Comparison of ENCODE assay signal across 8 cellular contexts in genomic region chr3:195270350-195271115, GRCh38. TPM values are rescaled to one million over a fixed set of nuclear protein-coding genes. Genes with fewer than 3 reads are reported as not detected.
DNase-seq lines count a peak whose midpoint lies in the region; ATAC-seq and TF ChIP-seq lines count a peak whose summit lies in the region.

No MANE protein-coding gene starts in this region.

- H3K4me1 Mint-ChIP-seq in CD8-positive, alpha-beta memory T cell: peaks cover 19 to 25% (median 25%) of the 10 kb centered on the region in 3 donors
- peaks cover 16 to 36% (median 30%) of the 10 kb centered on the region in 7 donors for H3K4me1 Mint-ChIP-seq in naive thymus-derived CD4-positive, alpha-beta T cell

- peak overlapping the region in 4 of 8 donors; percentile 50 to 90 (median 74) for H3K27ac Mint-ChIP-seq in CD8-positive, alpha-beta memory T cell
- peak overlapping the region in 7 of 9 donors; percentile 62 to 83 (median 73) for H3K27ac Mint-ChIP-seq in naive thymus-derived CD4-positive, alpha-beta T cell

- H3K4me1 ChIP-seq in CD8-positive, alpha-beta memory T cell (ENCODE audit: insufficient read depth, low read length): peaks cover 18% of the 10 kb centered on the region
- H3K4me1 ChIP-seq in esophagus muscularis mucosa: peaks cover 21 to 30% (median 27%) of the 10 kb centered on the region in 4 donors
- H3K4me1 ChIP-seq in naive thymus-derived CD4-positive, alpha-beta T cell (ENCODE audit: control insufficient read depth in 2 of 2, insufficient read depth in 2 of 2, low read length in 2 of 2): peaks cover 16 to 22% of the 10 kb centered on the region in 2 donors
- H3K4me1 ChIP-seq in testis: peaks cover 20% of the 10 kb centered on the region

- H3K4me3 Mint-ChIP-seq in CD8-positive, alpha-beta memory T cell: peak overlapping the region; percentile 85 to 96 (median 88)
- peak overlapping the region; percentile 82 to 91 (median 88) for H3K4me3 Mint-ChIP-seq in naive thymus-derived CD4-positive, alpha-beta T cell

- peak; percentile 64 for ATAC-seq in HG03342 (IDR thresholded peaks at IDR 0.05; ENCODE audit: unreplicated experiment)
- peak; percentile 75 for ATAC-seq in naive thymus-derived CD4-positive, alpha-beta T cell

- POLR2A ChIA-PET in CD8-positive, alpha-beta memory T cell (lab: Charles Lee): interaction anchor here (0.5 to 2.0 kb wide), 11 partner anchors 13 to 598 kb away, joined by 3 to 10 read pairs (median 4); partner anchors contain the start of genes ACAP2, LSG1 and PPP1R2
- POLR2A ChIA-PET in naive thymus-derived CD4-positive, alpha-beta T cell (lab: Charles Lee): interaction anchor here (0.6 to 2.0 kb wide), 17 partner anchors 9 to 1671 kb away, joined by 3 to 13 read pairs (median 4); partner anchors contain the start of genes LSG1, NCBP2 and PPP1R2

- H3K36me3 ChIP-seq in CD8-positive, alpha-beta memory T cell (ENCODE audit: insufficient read depth, low read length): no peaks in the 10 kb centered on the region
- peaks cover 0 to 17% (median 0%) of the 10 kb centered on the region in 4 donors for H3K36me3 ChIP-seq in esophagus muscularis mucosa
- no peaks in the 10 kb centered on the region for H3K36me3 ChIP-seq in naive thymus-derived CD4-positive, alpha-beta T cell (ENCODE audit: control insufficient read depth in 2 of 3, insufficient read depth in 3 of 3, low read length in 3 of 3)
- H3K36me3 ChIP-seq in testis (ENCODE audit: low read depth, missing control alignments): no peaks in the 10 kb centered on the region

- TF ChIP-seq POLR2A in esophagus muscularis mucosa (IDR thresholded peaks at IDR 0.05; ENCODE audit: low read depth): no peak
- TF ChIP-seq POLR2A in testis (IDR thresholded peaks at IDR 0.05): no peak

- H3K27ac ChIP-seq in CD8-positive, alpha-beta memory T cell (ENCODE audit: low read depth, low read length): peak overlapping the region; percentile 68
- H3K27ac ChIP-seq in esophagus muscularis mucosa (replicated peaks in 1 of 4): peak overlapping the region; percentile 85 to 90 (median 86)
- H3K27ac ChIP-seq in naive thymus-derived CD4-positive, alpha-beta T cell (ENCODE audit: low read depth, low read length): peak overlapping the region; percentile 64
- H3K27ac ChIP-seq in testis: peak overlapping the region; percentile 63 to 87

- CTCF ChIA-PET in CD8-positive, alpha-beta memory T cell (lab: Charles Lee): interaction anchor here (0.6 to 3.5 kb wide), 52 partner anchors 9 to 704 kb away, joined by 3 to 69 read pairs (median 5); partner anchors contain the start of genes ACAP2, LSG1, PPP1R2 and TNK2
- CTCF ChIA-PET in naive thymus-derived CD4-positive, alpha-beta T cell (lab: Charles Lee): interaction anchor here (0.5 to 6.5 kb wide), 33 partner anchors 9 to 601 kb away, joined by 3 to 76 read pairs (median 4); partner anchors contain the start of genes LSG1 and PPP1R2

- no peak for TF ChIP-seq EP300 in esophagus muscularis mucosa (IDR thresholded peaks at IDR 0.05)

- intact Hi-C loops in esophagus muscularis mucosa (cut with DNase I): loop anchor here (1.0 to 5.0 kb wide), 2 partner anchors 172 to 252 kb away; partner anchors contain the start of gene ACAP2
- intact Hi-C loops in naive thymus-derived CD4-positive, alpha-beta T cell (cut with micrococcal nuclease): loop anchor here (1.0 to 10.0 kb wide), 18 partner anchors 10 to 783 kb away; partner anchors contain the start of genes ATP13A3 (in 2 of the 2), PPP1R2 (in 2 of the 2), TNK2 (in 2 of the 2) and ACAP2 (in 1 of the 2)
- intact Hi-C loops in testis (cut with DNase I; ENCODE audit: low total_unique reads): loop anchor here (5.0 kb wide), 1 partner anchor 252 kb away; no protein-coding TSS in a partner anchor

- DNase-seq in CD8-positive, alpha-beta memory T cell: peak in 2 of 5 donors; percentile 14 to 22
- peak; percentile 60 for DNase-seq in GM19238 (ENCODE audit: insufficient read length, low spot score)
- DNase-seq in NCI-H345 treated with DMSO at 0.1 percent for 48 hours (lab: John Stamatoyannopoulos, UW; ENCODE audit: unreplicated experiment): peak; percentile 46
- peak; percentile 70 to 73 for DNase-seq in activated CD4-positive, alpha-beta T cell treated with anti-CD3 and anti-CD28 coated beads, Interleukin-2, amount 50 U/mL, for 48 hours
- peak; percentile 89 for DNase-seq in esophagus muscularis mucosa (ENCODE audit: extremely low spot score)
- DNase-seq in naive thymus-derived CD4-positive, alpha-beta T cell: peak in 5 of 9 donors; percentile 19 to 56 (median 25)
- peak; percentile 74 for DNase-seq in testis

- TF ChIP-seq CTCF in esophagus muscularis mucosa (IDR thresholded peaks at IDR 0.05) (peak; percentile 65 to 78 (median 78)), testis (IDR thresholded peaks at IDR 0.05) (peak; percentile 57 to 69 (median 57))

- H3K9me3 Mint-ChIP-seq in CD8-positive, alpha-beta memory T cell: no peaks in the 10 kb centered on the region
- H3K9me3 Mint-ChIP-seq in naive thymus-derived CD4-positive, alpha-beta T cell: no peaks in the 10 kb centered on the region

- no peaks in the 10 kb centered on the region for H3K27me3 ChIP-seq in CD8-positive, alpha-beta memory T cell (ENCODE audit: insufficient read depth, low read length, poor library complexity, severe bottlenecking)
- H3K27me3 ChIP-seq in esophagus muscularis mucosa (no peaks in the 10 kb centered on the region), testis (no peaks in the 10 kb centered on the region)
- H3K27me3 ChIP-seq in naive thymus-derived CD4-positive, alpha-beta T cell (ENCODE audit: control insufficient read depth in 2 of 2, insufficient read depth in 2 of 2, low read length in 2 of 2): no peaks in the 10 kb centered on the region

- no peaks in the 10 kb centered on the region for H3K9me3 ChIP-seq in CD8-positive, alpha-beta memory T cell (ENCODE audit: low read length)
- H3K9me3 ChIP-seq in esophagus muscularis mucosa (no peaks in the 10 kb centered on the region), testis (no peaks in the 10 kb centered on the region)
- H3K9me3 ChIP-seq in naive thymus-derived CD4-positive, alpha-beta T cell (ENCODE audit: control insufficient read depth in 2 of 3, low read length in 3 of 3): no peaks in the 10 kb centered on the region

- no peaks in the 10 kb centered on the region for H3K27me3 Mint-ChIP-seq in CD8-positive, alpha-beta memory T cell
- H3K27me3 Mint-ChIP-seq in naive thymus-derived CD4-positive, alpha-beta T cell: no peaks in the 10 kb centered on the region

- H3K4me3 ChIP-seq in CD8-positive, alpha-beta memory T cell (ENCODE audit: low read length): peak overlapping the region; percentile 85
- H3K4me3 ChIP-seq in esophagus muscularis mucosa (peak overlapping the region; percentile 70 to 90 (median 84)), testis (peak overlapping the region; percentile 81 to 82)
- H3K4me3 ChIP-seq in naive thymus-derived CD4-positive, alpha-beta T cell (ENCODE audit: low read length): peak overlapping the region; percentile 97

- WGBS in esophagus muscularis mucosa: under 1% methylated on average over 23 of the region's 84 CpGs
- 1% methylated on average over 44 of the region's 84 CpGs; no CpG with 5 or more reads in 1 of the 2 donors for WGBS in testis, 2 donors

- H3K36me3 Mint-ChIP-seq in CD8-positive, alpha-beta memory T cell: peaks cover 0 to 11% (median 0%) of the 10 kb centered on the region in 3 donors
- H3K36me3 Mint-ChIP-seq in naive thymus-derived CD4-positive, alpha-beta T cell: peaks cover 0 to 9% (median 0%) of the 10 kb centered on the region in 5 donors

RNA-seq across cellular contexts. Expression of gene XXYLT1, which starts 0.4 kb away (rescaled TPM):
- total RNA-seq in CD8-positive, alpha-beta memory T cell: 10 to 100 TPM in 1 of 2 experiments, 1 to 10 TPM in 1; 8.3 to 10.5 TPM
- 7.9 TPM for polyA plus RNA-seq in CD8-positive, alpha-beta memory T cell
- 10 to 100 TPM in 3 of 4 donors, 1 to 10 TPM in 1; 8.8 to 18.5 (median 13.9) TPM for total RNA-seq in esophagus muscularis mucosa
- 10 to 100 TPM in 1 of 5 experiments, 1 to 10 TPM in 4; 4.1 to 11.7 (median 9.1) TPM for total RNA-seq in naive thymus-derived CD4-positive, alpha-beta T cell
- polyA plus RNA-seq in naive thymus-derived CD4-positive, alpha-beta T cell: 1 to 10 TPM; 4.5 to 7.2 TPM
- 10 to 100 TPM; 11.1 to 12.5 TPM for total RNA-seq in testis
- polyA plus RNA-seq in testis (ENCODE audit: insufficient read depth, low read depth, low replicate concordance): 7.2 TPM
